In the genomic region with DNA sequence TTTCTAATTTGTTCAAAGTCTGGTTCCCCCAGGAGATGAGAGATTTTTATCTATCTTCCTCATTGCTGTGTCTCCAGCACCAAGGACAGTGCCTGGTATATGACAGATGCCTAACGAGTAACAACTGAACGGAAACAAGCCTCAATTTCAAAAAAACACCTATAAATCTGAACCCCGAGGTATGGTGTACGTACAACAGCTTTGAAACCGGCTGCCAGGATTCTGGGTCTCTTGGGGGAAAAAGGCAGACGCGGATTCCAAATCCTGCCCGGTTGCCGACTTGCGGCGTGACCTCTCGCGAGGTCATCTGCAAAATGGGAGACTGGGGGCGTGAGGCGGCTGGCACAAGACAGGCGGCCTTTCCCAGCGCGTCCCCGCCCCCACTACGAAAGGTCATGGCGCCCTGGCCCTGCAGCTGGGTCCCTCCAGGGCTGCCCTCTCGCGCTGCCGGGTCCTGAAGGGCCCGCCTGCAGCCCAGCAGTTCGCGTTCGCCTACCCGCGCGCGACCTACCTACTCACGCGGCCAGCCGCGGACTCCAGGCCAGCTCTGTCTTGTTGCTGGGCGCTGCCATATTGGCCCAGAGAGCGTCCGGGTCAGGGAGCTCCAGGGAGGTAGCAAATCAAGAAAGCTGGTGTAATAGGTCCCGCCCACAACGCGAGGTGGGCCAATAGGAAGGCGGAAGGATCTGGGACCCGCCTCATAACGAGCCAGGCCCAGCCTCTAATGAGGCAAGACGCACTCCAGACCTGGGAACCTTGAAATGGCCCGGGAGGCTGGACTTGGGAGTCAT, we compare ENCODE assay signal across 1 cellular context.
TF ChIP-seq lines count a peak whose summit lies in the region.

A gene with protein sequence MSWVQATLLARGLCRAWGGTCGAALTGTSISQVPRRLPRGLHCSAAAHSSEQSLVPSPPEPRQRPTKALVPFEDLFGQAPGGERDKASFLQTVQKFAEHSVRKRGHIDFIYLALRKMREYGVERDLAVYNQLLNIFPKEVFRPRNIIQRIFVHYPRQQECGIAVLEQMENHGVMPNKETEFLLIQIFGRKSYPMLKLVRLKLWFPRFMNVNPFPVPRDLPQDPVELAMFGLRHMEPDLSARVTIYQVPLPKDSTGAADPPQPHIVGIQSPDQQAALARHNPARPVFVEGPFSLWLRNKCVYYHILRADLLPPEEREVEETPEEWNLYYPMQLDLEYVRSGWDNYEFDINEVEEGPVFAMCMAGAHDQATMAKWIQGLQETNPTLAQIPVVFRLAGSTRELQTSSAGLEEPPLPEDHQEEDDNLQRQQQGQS (minus strand): TSS at position 584 of the 791 bp plus-strand sequence. CDS start 9,964 bp downstream, outside the sequence.

TF ChIP-seq in K562, 482 proteins besides CTCF, POLR2A, EP300 and RAD21 (continued from another document and continues in another):
- TF ChIP-seq, protein P1, sequence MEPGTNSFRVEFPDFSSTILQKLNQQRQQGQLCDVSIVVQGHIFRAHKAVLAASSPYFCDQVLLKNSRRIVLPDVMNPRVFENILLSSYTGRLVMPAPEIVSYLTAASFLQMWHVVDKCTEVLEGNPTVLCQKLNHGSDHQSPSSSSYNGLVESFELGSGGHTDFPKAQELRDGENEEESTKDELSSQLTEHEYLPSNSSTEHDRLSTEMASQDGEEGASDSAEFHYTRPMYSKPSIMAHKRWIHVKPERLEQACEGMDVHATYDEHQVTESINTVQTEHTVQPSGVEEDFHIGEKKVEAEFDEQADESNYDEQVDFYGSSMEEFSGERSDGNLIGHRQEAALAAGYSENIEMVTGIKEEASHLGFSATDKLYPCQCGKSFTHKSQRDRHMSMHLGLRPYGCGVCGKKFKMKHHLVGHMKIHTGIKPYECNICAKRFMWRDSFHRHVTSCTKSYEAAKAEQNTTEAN (CRISPR knock-in tag; IDR thresholded peaks at IDR 0.05) = peak; percentile 86
- TF ChIP-seq ZBTB1 (CRISPR knock-in tag; IDR thresholded peaks at IDR 0.05; ENCODE audit: borderline replicate concordance, low read depth) (no peak), ZC3H11A (IDR thresholded peaks at IDR 0.05; ENCODE audit: low read depth, low read length) (no peak), SMAD4 (CRISPR knock-in tag; conservative IDR thresholded peaks at IDR 0.05) (peak; percentile 64; the same call in 1 of the 2 replicates), PHF8 (IDR thresholded peaks at IDR 0.05; ENCODE audit: borderline replicate concordance, low read length) (peak; percentile 89), ZNF561 (CRISPR knock-in tag; conservative IDR thresholded peaks at IDR 0.05) (no peak), LEF1 (IDR thresholded peaks at IDR 0.05) (no peak), TBP (optimal IDR thresholded peaks at IDR 0.05; ENCODE audit: low read depth, low read length) (peak; percentile 76), SMARCC2 (IDR thresholded peaks at IDR 0.05; ENCODE audit: low read depth) (0 out of 2 replicates have a peak, but pooled peaks have one; percentile 24), E2F1 (CRISPR knock-in tag; IDR thresholded peaks at IDR 0.05) (no peak; the same call in 1 of the 2 replicates), DACH1 (IDR thresholded peaks at IDR 0.05; ENCODE audit: partially characterized antibody) (no peak), NR2C1 (IDR thresholded peaks at IDR 0.05) (peak; percentile 99), NR2C1 (tag; IDR thresholded peaks at IDR 0.05) (peak; percentile 99), FOXM1 (IDR thresholded peaks at IDR 0.05; ENCODE audit: low read depth) (peak; percentile 32; the same call in 1 of the 2 replicates), FOXM1 (CRISPR knock-in tag; IDR thresholded peaks at IDR 0.05; ENCODE audit: low read depth) (no peak), XRCC3 (IDR thresholded peaks at IDR 0.05) (no peak), KDM2B (CRISPR knock-in tag; IDR thresholded peaks at IDR 0.05) (no peak), BRD4 (IDR thresholded peaks at IDR 0.05) (no peak), FOXJ3 (CRISPR knock-in tag; IDR thresholded peaks at IDR 0.05) (no peak), KLF13 (tag; IDR thresholded peaks at IDR 0.05; ENCODE audit: borderline replicate concordance, low read depth) (peak; percentile 72; the same call in 1 of the 2 replicates), ESRRA (IDR thresholded peaks at IDR 0.05; ENCODE audit: borderline replicate concordance, low read depth) (peak; percentile 98), NFATC3 (IDR thresholded peaks at IDR 0.05) (no peak), CBX1 (IDR thresholded peaks at IDR 0.05; ENCODE audit: low read depth) (no peak), ZNF224 (CRISPR knock-in tag; IDR thresholded peaks at IDR 0.05) (no peak), NKRF (IDR thresholded peaks at IDR 0.05; ENCODE audit: borderline replicate concordance) (peak; percentile 99), KDM1A (IDR thresholded peaks at IDR 0.05) (peak; percentile 34 to 56), RBBP5 (IDR thresholded peaks at IDR 0.05; ENCODE audit: borderline replicate concordance, insufficient read depth, low read length, poor library complexity, severe bottlenecking) (peak; percentile 98), NRF1 (conservative IDR thresholded peaks at IDR 0.05 in 1 of 2, IDR thresholded peaks at IDR 0.05 in 1 of 2) (peak; percentile 64), IFI16 (CRISPR knock-in tag; IDR thresholded peaks at IDR 0.05) (no peak), ZBTB11 (CRISPR knock-in tag; IDR thresholded peaks at IDR 0.05) (peak in 1 of 3 experiments; percentile 68; a peak in 2 of 6 replicates), ZNF384 (IDR thresholded peaks at IDR 0.05; ENCODE audit: low read depth, low read length) (no peak), KLF10 (CRISPR knock-in tag; IDR thresholded peaks at IDR 0.05) (no peak), MAFG (tag; conservative IDR thresholded peaks at IDR 0.05) (no peak), GMEB1 (CRISPR knock-in tag; IDR thresholded peaks at IDR 0.05) (no peak)
- TF ChIP-seq, protein P2, sequence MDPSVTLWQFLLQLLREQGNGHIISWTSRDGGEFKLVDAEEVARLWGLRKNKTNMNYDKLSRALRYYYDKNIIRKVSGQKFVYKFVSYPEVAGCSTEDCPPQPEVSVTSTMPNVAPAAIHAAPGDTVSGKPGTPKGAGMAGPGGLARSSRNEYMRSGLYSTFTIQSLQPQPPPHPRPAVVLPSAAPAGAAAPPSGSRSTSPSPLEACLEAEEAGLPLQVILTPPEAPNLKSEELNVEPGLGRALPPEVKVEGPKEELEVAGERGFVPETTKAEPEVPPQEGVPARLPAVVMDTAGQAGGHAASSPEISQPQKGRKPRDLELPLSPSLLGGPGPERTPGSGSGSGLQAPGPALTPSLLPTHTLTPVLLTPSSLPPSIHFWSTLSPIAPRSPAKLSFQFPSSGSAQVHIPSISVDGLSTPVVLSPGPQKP (CRISPR knock-in tag; IDR thresholded peaks at IDR 0.05) = no peak
- TF ChIP-seq, protein P3, sequence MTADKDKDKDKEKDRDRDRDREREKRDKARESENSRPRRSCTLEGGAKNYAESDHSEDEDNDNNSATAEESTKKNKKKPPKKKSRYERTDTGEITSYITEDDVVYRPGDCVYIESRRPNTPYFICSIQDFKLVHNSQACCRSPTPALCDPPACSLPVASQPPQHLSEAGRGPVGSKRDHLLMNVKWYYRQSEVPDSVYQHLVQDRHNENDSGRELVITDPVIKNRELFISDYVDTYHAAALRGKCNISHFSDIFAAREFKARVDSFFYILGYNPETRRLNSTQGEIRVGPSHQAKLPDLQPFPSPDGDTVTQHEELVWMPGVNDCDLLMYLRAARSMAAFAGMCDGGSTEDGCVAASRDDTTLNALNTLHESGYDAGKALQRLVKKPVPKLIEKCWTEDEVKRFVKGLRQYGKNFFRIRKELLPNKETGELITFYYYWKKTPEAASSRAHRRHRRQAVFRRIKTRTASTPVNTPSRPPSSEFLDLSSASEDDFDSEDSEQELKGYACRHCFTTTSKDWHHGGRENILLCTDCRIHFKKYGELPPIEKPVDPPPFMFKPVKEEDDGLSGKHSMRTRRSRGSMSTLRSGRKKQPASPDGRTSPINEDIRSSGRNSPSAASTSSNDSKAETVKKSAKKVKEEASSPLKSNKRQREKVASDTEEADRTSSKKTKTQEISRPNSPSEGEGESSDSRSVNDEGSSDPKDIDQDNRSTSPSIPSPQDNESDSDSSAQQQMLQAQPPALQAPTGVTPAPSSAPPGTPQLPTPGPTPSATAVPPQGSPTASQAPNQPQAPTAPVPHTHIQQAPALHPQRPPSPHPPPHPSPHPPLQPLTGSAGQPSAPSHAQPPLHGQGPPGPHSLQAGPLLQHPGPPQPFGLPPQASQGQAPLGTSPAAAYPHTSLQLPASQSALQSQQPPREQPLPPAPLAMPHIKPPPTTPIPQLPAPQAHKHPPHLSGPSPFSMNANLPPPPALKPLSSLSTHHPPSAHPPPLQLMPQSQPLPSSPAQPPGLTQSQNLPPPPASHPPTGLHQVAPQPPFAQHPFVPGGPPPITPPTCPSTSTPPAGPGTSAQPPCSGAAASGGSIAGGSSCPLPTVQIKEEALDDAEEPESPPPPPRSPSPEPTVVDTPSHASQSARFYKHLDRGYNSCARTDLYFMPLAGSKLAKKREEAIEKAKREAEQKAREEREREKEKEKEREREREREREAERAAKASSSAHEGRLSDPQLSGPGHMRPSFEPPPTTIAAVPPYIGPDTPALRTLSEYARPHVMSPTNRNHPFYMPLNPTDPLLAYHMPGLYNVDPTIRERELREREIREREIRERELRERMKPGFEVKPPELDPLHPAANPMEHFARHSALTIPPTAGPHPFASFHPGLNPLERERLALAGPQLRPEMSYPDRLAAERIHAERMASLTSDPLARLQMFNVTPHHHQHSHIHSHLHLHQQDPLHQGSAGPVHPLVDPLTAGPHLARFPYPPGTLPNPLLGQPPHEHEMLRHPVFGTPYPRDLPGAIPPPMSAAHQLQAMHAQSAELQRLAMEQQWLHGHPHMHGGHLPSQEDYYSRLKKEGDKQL (CRISPR knock-in tag; IDR thresholded peaks at IDR 0.05; ENCODE audit: borderline replicate concordance) = no peak
- TF ChIP-seq, protein P4, sequence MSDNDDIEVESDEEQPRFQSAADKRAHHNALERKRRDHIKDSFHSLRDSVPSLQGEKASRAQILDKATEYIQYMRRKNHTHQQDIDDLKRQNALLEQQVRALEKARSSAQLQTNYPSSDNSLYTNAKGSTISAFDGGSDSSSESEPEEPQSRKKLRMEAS (CRISPR knock-in tag; IDR thresholded peaks at IDR 0.05) = peak; percentile 87
- TF ChIP-seq, protein P5, sequence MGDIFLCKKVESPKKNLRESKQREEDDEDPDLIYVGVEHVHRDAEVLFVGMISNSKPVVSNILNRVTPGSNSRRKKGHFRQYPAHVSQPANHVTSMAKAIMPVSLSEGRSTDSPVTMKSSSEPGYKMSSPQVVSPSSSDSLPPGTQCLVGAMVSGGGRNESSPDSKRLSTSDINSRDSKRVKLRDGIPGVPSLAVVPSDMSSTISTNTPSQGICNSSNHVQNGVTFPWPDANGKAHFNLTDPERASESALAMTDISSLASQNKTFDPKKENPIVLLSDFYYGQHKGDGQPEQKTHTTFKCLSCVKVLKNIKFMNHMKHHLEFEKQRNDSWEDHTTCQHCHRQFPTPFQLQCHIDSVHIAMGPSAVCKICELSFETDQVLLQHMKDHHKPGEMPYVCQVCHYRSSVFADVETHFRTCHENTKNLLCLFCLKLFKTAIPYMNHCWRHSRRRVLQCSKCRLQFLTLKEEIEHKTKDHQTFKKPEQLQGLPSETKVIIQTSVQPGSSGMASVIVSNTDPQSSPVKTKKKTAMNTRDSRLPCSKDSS (IDR thresholded peaks at IDR 0.05; ENCODE audit: low read depth, partially characterized antibody) = no peak
